8 cellular contexts compared by ENCODE assay signal in genomic region chr14:71497645-71498086, GRCh38.
DNase-seq lines count a peak whose midpoint lies in the region; ATAC-seq, FAIRE-seq and TF ChIP-seq lines count a peak whose summit lies in the region.

No MANE protein-coding gene starts in this region.

- H3K4me3 ChIP-seq in HepG2 (replicated peaks in 1 of 3; ENCODE audit: insufficient read depth in 1 of 3, low read depth in 2 of 3, low read length in 3 of 3) (no peak overlapping the region), mesenchymal stem cell (ENCODE audit: insufficient read depth in 1 of 2, low read depth in 1 of 2, low read length in 2 of 2) (no peak overlapping the region)

- no peaks in the 10 kb centered on the region for H3K27me3 Mint-ChIP-seq in activated T-helper 2 cell treated with anti-CD3 and anti-CD28 coated beads, Interferon-gamma antibody, Interleukin-2, Interleukin-4, amounts not matched to agents 10 μg/mL and 5 μg/mL and 100 μg/mL, durations not matched to agents 14 hours and 24 hours and 36 hours (ENCODE audit: low read depth)

- H3K23ac ChIP-seq in mesenchymal stem cell (ENCODE audit: low read length in 2 of 2) = no peak overlapping the region

- H3K9me3 ChIP-seq in HepG2 (ENCODE audit: low read length) = no peaks in the 10 kb centered on the region
- H3K9me3 ChIP-seq in mesenchymal stem cell (ENCODE audit: control insufficient read depth, low read length) = peaks cover 10% of the 10 kb centered on the region

- intact Hi-C loops in activated T-helper 2 cell treated with anti-CD3 and anti-CD28 coated beads, Interferon-gamma antibody, Interleukin-2, Interleukin-4, amounts not matched to agents 10 μg/mL and 5 μg/mL and 100 μg/mL, durations not matched to agents 14 hours and 24 hours and 36 hours (cut with micrococcal nuclease) = loop anchor here (1.0 kb wide), 1 partner anchor 58 kb away; no protein-coding TSS in a partner anchor
- intact Hi-C loops in HepG2 (cut with micrococcal nuclease; ENCODE audit: unreplicated experiment) = no loop called here

- H3K36me3 ChIP-seq in HepG2 (replicated peaks in 1 of 2; ENCODE audit: control insufficient read depth in 1 of 2, insufficient read depth in 2 of 2, low read length in 2 of 2) = no peaks in the 10 kb centered on the region
- no peaks in the 10 kb centered on the region for H3K36me3 ChIP-seq in mesenchymal stem cell (ENCODE audit: control insufficient read depth in 1 of 2, insufficient read depth in 2 of 2, low read depth in 1 of 2, low read length in 2 of 2)

- no peak overlapping the region for H3K18ac ChIP-seq in mesenchymal stem cell (ENCODE audit: low read depth in 1 of 2, low read length in 2 of 2)

- no peak overlapping the region for H3K4me3 Mint-ChIP-seq in activated T-helper 2 cell treated with anti-CD3 and anti-CD28 coated beads, Interferon-gamma antibody, Interleukin-2, Interleukin-4, amounts not matched to agents 10 μg/mL and 5 μg/mL and 100 μg/mL, durations not matched to agents 14 hours and 24 hours and 36 hours (ENCODE audit: low read depth)

- H3K79me2 ChIP-seq in HepG2 (ENCODE audit: insufficient read depth, low read length) = peaks cover 3% of the 10 kb centered on the region

- H3K4me2 ChIP-seq in HepG2 (ENCODE audit: low read depth, low read length) (no peak overlapping the region), mesenchymal stem cell (ENCODE audit: low read length, poor library complexity, severe bottlenecking) (no peak overlapping the region)

- H3K14ac ChIP-seq in mesenchymal stem cell (ENCODE audit: low read length in 2 of 2) = no peak overlapping the region

- H3K27me3 ChIP-seq in HepG2 (ENCODE audit: control insufficient read depth in 1 of 2, insufficient read depth in 2 of 2, low read length in 2 of 2) (no peaks in the 10 kb centered on the region), mesenchymal stem cell (ENCODE audit: control insufficient read depth in 1 of 2, insufficient read depth in 1 of 2, low read length in 2 of 2) (no peaks in the 10 kb centered on the region)

- 98% methylated on average over 2 of the region's 2 CpGs for WGBS in HepG2 (ENCODE audit: low lambda C conversion rate)
- WGBS in mesenchymal stem cell = 57% methylated on average over 1 of the region's 2 CpGs

- H3K27ac ChIP-seq in HepG2 (ENCODE audit: extremely low read length, insufficient read depth, low read length) (no peak overlapping the region), mesenchymal stem cell (ENCODE audit: low read length, poor library complexity, severe bottlenecking) (no peak overlapping the region)

- no peak for FAIRE-seq in HepG2 (lab: Jason Lieb, UNC)

- TF ChIP-seq CTCF in HepG2 (CRISPR knock-in tag; IDR thresholded peaks at IDR 0.05) = no peak

- H2AFZ ChIP-seq in HepG2 (ENCODE audit: low read length) = no peak overlapping the region
- no peak overlapping the region for H2AFZ ChIP-seq in mesenchymal stem cell (ENCODE audit: low read depth, low read length)

- TF ChIP-seq RAD21 in HepG2 (CRISPR knock-in tag; IDR thresholded peaks at IDR 0.05) = no peak

- peaks cover 17% of the 10 kb centered on the region for H3K79me1 ChIP-seq in mesenchymal stem cell (replicated peaks; ENCODE audit: low read length, poor library complexity, severe bottlenecking)

- peak; percentile 69 for DNase-seq in DMS53 treated with DMSO at 0.1 percent for 48 hours (lab: John Stamatoyannopoulos, UW; ENCODE audit: unreplicated experiment)
- no peak for DNase-seq in activated T-helper 2 cell treated with anti-CD3 and anti-CD28 coated beads, Interferon-gamma antibody, Interleukin-2, Interleukin-4, amounts not matched to agents 10 μg/mL and 5 μg/mL and 100 μg/mL, durations not matched to agents 14 hours and 24 hours and 36 hours (ENCODE audit: low spot score)
- no peak for DNase-seq in HepG2 (ENCODE audit: low spot score)
- no peak for DNase-seq in activated gamma-delta T cell treated with Interleukin-2 at 50 U/mL for 16 hours
- no peak for DNase-seq in mesenchymal stem cell
- DNase-seq in HT-29 (ENCODE audit: low spot score) = no peak

- H3K4ac ChIP-seq in mesenchymal stem cell (ENCODE audit: low read depth in 1 of 2, low read length in 2 of 2) = no peak overlapping the region

- no peak for TF ChIP-seq EP300 in HepG2 (IDR thresholded peaks at IDR 0.05; ENCODE audit: low read depth in 2 of 2, low read length in 2 of 2)
- TF ChIP-seq EP300 in HepG2 (CRISPR knock-in tag; IDR thresholded peaks at IDR 0.05; ENCODE audit: borderline replicate concordance) = no peak

- H2BK12ac ChIP-seq in mesenchymal stem cell (ENCODE audit: low read length in 2 of 2) = no peak overlapping the region

- CTCF ChIA-PET in HepG2 (lab: Yijun Ruan, JAX; ENCODE audit: low intra/inter-chr PET ratio, low total read pairs) = no interaction called here

- no peak overlapping the region for H2BK15ac ChIP-seq in mesenchymal stem cell (ENCODE audit: low read depth, poor library complexity, severe bottlenecking)

- H2BK120ac ChIP-seq in mesenchymal stem cell (ENCODE audit: low read depth, low read length) = no peak overlapping the region

- in situ Hi-C loops in HepG2 (cut with HindIII; ENCODE audit: extremely low pct_ligation_motif_present, low pct_unique_long_range_greater_than_20kb) = no loop called here

- no peak overlapping the region for H3K9ac ChIP-seq in HepG2 (ENCODE audit: insufficient read depth, low read depth, low read length)
- no peak overlapping the region for H3K9ac ChIP-seq in mesenchymal stem cell (ENCODE audit: low read length)

- H3K4me1 ChIP-seq in HepG2 (ENCODE audit: insufficient read depth, low read length) = peaks cover 6% of the 10 kb centered on the region
- H3K4me1 ChIP-seq in mesenchymal stem cell (ENCODE audit: control insufficient read depth, insufficient read depth, low read depth, low read length) = peaks cover 1% of the 10 kb centered on the region

- peak overlapping the region; percentile 33 for H3K27ac Mint-ChIP-seq in activated T-helper 2 cell treated with anti-CD3 and anti-CD28 coated beads, Interferon-gamma antibody, Interleukin-2, Interleukin-4, amounts not matched to agents 10 μg/mL and 5 μg/mL and 100 μg/mL, durations not matched to agents 14 hours and 24 hours and 36 hours

- no peak overlapping the region for H2AK5ac ChIP-seq in mesenchymal stem cell (ENCODE audit: low read length, severe bottlenecking)

- H4K8ac ChIP-seq in mesenchymal stem cell (ENCODE audit: low read length) = no peak overlapping the region

- no peak overlapping the region for H4K91ac ChIP-seq in mesenchymal stem cell (ENCODE audit: low read length)

- no peaks in the 10 kb centered on the region for H4K20me1 ChIP-seq in HepG2 (ENCODE audit: insufficient read depth, low read length)

- H3K36me3 Mint-ChIP-seq in activated T-helper 2 cell treated with anti-CD3 and anti-CD28 coated beads, Interferon-gamma antibody, Interleukin-2, Interleukin-4, amounts not matched to agents 10 μg/mL and 5 μg/mL and 100 μg/mL, durations not matched to agents 14 hours and 24 hours and 36 hours (ENCODE audit: low read depth) = peaks cover 25% of the 10 kb centered on the region

- BruUV-seq in HepG2 (replicated peaks; lab: Mats Ljungman, UMichigan) = no TSS peak

- H2BK5ac ChIP-seq in mesenchymal stem cell (ENCODE audit: low read depth, low read length, poor library complexity, severe bottlenecking) = no peak overlapping the region

- H3K9me3 Mint-ChIP-seq in activated T-helper 2 cell treated with anti-CD3 and anti-CD28 coated beads, Interferon-gamma antibody, Interleukin-2, Interleukin-4, amounts not matched to agents 10 μg/mL and 5 μg/mL and 100 μg/mL, durations not matched to agents 14 hours and 24 hours and 36 hours = peaks cover 11% of the 10 kb centered on the region

- peaks cover 21% of the 10 kb centered on the region for H3K4me1 Mint-ChIP-seq in activated T-helper 2 cell treated with anti-CD3 and anti-CD28 coated beads, Interferon-gamma antibody, Interleukin-2, Interleukin-4, amounts not matched to agents 10 μg/mL and 5 μg/mL and 100 μg/mL, durations not matched to agents 14 hours and 24 hours and 36 hours (ENCODE audit: low read depth)

- POLR2A ChIA-PET in HepG2 (lab: Yijun Ruan, JAX) = no interaction called here

- ATAC-seq in GM19455 (IDR thresholded peaks at IDR 0.05; ENCODE audit: unreplicated experiment) (peak; percentile 62), HG03432 (IDR thresholded peaks at IDR 0.05; ENCODE audit: unreplicated experiment) (peak; percentile 85), HepG2 (no peak)

- TF ChIP-seq POLR2A in HepG2 (IDR thresholded peaks at IDR 0.05; ENCODE audit: insufficient read depth in 1 of 2, low read depth in 2 of 2, low read length in 2 of 2) = no peak

TF ChIP-seq in HepG2, 621 proteins besides CTCF, POLR2A, EP300 and RAD21 (continues in another document):
- TF ChIP-seq SP140L (CRISPR knock-in tag; IDR thresholded peaks at IDR 0.05; ENCODE audit: borderline replicate concordance) = no peak
- no peak for TF ChIP-seq HBP1 (CRISPR knock-in tag; IDR thresholded peaks at IDR 0.05; ENCODE audit: low read depth)
- TF ChIP-seq, protein P1, sequence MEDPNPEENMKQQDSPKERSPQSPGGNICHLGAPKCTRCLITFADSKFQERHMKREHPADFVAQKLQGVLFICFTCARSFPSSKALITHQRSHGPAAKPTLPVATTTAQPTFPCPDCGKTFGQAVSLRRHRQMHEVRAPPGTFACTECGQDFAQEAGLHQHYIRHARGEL (CRISPR knock-in tag; IDR thresholded peaks at IDR 0.05) = no peak
- no peak for TF ChIP-seq MEF2D (CRISPR knock-in tag; IDR thresholded peaks at IDR 0.05)
- no peak for TF ChIP-seq TOPORS (CRISPR knock-in tag; IDR thresholded peaks at IDR 0.05)
- no peak for TF ChIP-seq ZNF816 (CRISPR knock-in tag; IDR thresholded peaks at IDR 0.05; ENCODE audit: borderline replicate concordance)
